Comparison of ENCODE assay signal across 30 cellular contexts in the genomic region with DNA sequence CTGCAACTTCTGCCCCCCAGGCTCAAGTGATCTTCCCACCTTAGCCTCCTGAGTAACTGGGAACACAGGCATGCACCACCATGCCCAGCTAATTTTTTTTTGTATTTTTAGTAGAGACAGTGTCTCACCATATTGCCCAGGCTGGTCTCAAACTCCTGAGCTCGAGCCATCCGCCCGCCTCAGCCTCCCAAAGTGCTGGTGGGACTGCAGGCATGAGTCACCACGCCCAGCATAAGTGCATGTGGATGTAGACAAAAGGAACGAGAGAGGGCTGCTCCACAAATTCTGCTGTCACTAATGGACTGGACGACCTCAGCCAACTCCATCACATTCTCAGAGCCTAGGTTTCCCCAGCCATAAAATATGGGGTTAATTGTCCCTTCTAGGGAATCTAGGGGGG. TPM values are rescaled to one million over a fixed set of nuclear protein-coding genes. Genes with fewer than 3 reads are reported as not detected.
"Had no signal": no experiment of that assay in that cellular context is flagged by ENCODE, and none has a peak within 500 bp of the region (broad histone marks: within the 10 kb centered on the region; RNA-seq: fewer than 3 reads in every experiment).

No MANE protein-coding gene starts in this region.

- H3K27ac ChIP-seq: brain microvascular endothelial cell, heart left ventricle, pancreas, prostate gland, sigmoid colon, stomach, thyroid gland had no signal

- H3K4me3 ChIP-seq: heart left ventricle, pancreas, prostate gland, sigmoid colon, smooth muscle cell, stomach, thyroid gland had no signal

- H3K4me1 ChIP-seq: pancreas, sigmoid colon had no signal

- H3K36me3 ChIP-seq: brain microvascular endothelial cell, heart left ventricle, pancreas, prostate gland, sigmoid colon, stomach, thyroid gland had no signal

- H3K9me3 ChIP-seq: heart left ventricle, pancreas, prostate gland, sigmoid colon, stomach, thyroid gland had no signal

- DNase-seq: activated CD4-positive, alpha-beta memory T cell treated with anti-CD3 and anti-CD28 coated beads, Interleukin-2, amount 10 ng/mL, durations not matched to agents 7 days and 5 days; activated CD4-positive, alpha-beta T cell treated with anti-CD3 and anti-CD28 coated beads for 1 hour; activated CD4-positive, alpha-beta T cell treated with anti-CD3 and anti-CD28 coated beads, Interleukin-2, amount 10 ng/mL, durations not matched to agents 7 days and 5 days; activated CD8-positive, alpha-beta memory T cell treated with anti-CD3 and anti-CD28 coated beads, Interleukin-2, amount 50 U/mL, for 48 hours; activated gamma-delta T cell; activated naive CD4-positive, alpha-beta T cell treated with anti-CD3 and anti-CD28 coated beads, Interleukin-2, amount 10 ng/mL, durations not matched to agents 7 days and 5 days; activated naive CD8-positive, alpha-beta T cell treated with anti-CD3 and anti-CD28 coated beads, Interleukin-2, amount 10 ng/mL, durations not matched to agents 7 days and 5 days; activated T-cell treated with anti-CD3 and anti-CD28 coated beads, Interleukin-2, amount 50 U/mL, for 24 hours; amniotic stem cell; brain microvascular endothelial cell; cortex of kidney; foreskin fibroblast; hypothalamus; immature natural killer cell; midbrain; naive thymus-derived CD4-positive, alpha-beta T cell; pancreas; retina; sigmoid colon; stimulated activated CD4-positive, alpha-beta T cell treated with anti-CD3 and anti-CD28 coated beads, Interleukin-1b, Interleukin-23, amount 100 ng/mL, for 48 hours; stimulated activated CD4-positive, alpha-beta T cell treated with anti-CD3 and anti-CD28 coated beads, Interleukin-4, amount 100 ng/mL, for 4 hours; stimulated activated CD8-positive, alpha-beta memory T cell treated with anti-CD3 and anti-CD28 coated beads, Interleukin-4, amount 100 ng/mL, for 48 hours; stomach; T-helper 17 cell; T1000; thyroid gland had no signal

- H3K27me3 ChIP-seq: heart left ventricle, pancreas, thyroid gland had no signal

RNA-seq across cellular contexts. Expression of a gene that starts 37.3 kb away (rescaled TPM):
- total RNA-seq: activated CD4-positive, alpha-beta T cell treated with anti-CD3 and anti-CD28 coated beads, Interleukin-2, amount 10 ng/mL, durations not matched to agents 7 days and 5 days had no signal
- polyA plus RNA-seq: immature natural killer cell had no signal

RNA-seq across cellular contexts. Expression of a gene that starts 56.8 kb away (rescaled TPM):
- total RNA-seq: lower leg skin, smooth muscle cell, stomach had no signal
